ENCODE assay signal across 16 cellular contexts in genomic region chr22:46598737-46599424, GRCh38. TPM values are rescaled to one million over a fixed set of nuclear protein-coding genes. Genes with fewer than 3 reads are reported as not detected.
A peak's percentile ranks its signal among the peaks of the same experiment; 100 is the strongest.
DNase-seq lines count a peak whose midpoint lies in the region; ATAC-seq and TF ChIP-seq lines count a peak whose summit lies in the region.
"Had no signal": no experiment of that assay in that cellular context is flagged by ENCODE, and none has a peak within 500 bp of the region (broad histone marks: within the 10 kb centered on the region; RNA-seq: fewer than 3 reads in every experiment).

No MANE protein-coding gene starts in this region.

- H3K4me1 ChIP-seq in upper lobe of left lung = peaks cover 28 to 68% (median 39%) of the 10 kb centered on the region in 4 donors

- peak overlapping the region; percentile 20 to 40 for H3K27ac ChIP-seq in coronary artery
- peak overlapping the region; percentile 17 to 76 (median 68) for H3K27ac ChIP-seq in upper lobe of left lung
- H3K27ac ChIP-seq: KMS-11 had no signal

- H3K4me3 ChIP-seq in coronary artery (no peak overlapping the region), upper lobe of left lung (no peak overlapping the region)

- peaks cover 4% of the 10 kb centered on the region for H3K4me1 Mint-ChIP-seq in activated T-cell treated with anti-CD3 and anti-CD28 coated beads, Interleukin-2, amount 50 U/mL, for 24 hours (ENCODE audit: low read depth)
- peaks cover 4% of the 10 kb centered on the region for H3K4me1 Mint-ChIP-seq in activated T-cell treated with anti-CD3 and anti-CD28 coated beads, Interleukin-2, amount 50 U/mL, for 72 hours (ENCODE audit: low read depth)

- no peak for TF ChIP-seq CTCF in coronary artery (IDR thresholded peaks at IDR 0.05)
- no peak for TF ChIP-seq CTCF in upper lobe of left lung (IDR thresholded peaks at IDR 0.05)

- peak in 2 of 4 donors; percentile 40 to 50 for TF ChIP-seq EP300 in upper lobe of left lung (IDR thresholded peaks at IDR 0.05)

- no peak for TF ChIP-seq POLR2A in upper lobe of left lung (IDR thresholded peaks at IDR 0.05)

- no peak for DNase-seq in activated T-cell treated with anti-CD3 and anti-CD28 coated beads, Interleukin-2, amount 50 U/mL, for 24 hours
- no peak for DNase-seq in activated T-cell treated with anti-CD3 and anti-CD28 coated beads, Interleukin-2, amount 50 U/mL, for 72 hours
- DNase-seq in coronary artery (ENCODE audit: low spot score) (no peak), medulla oblongata (ENCODE audit: extremely low spot score) (peak; percentile 71), upper lobe of left lung (peak in 1 of 2 donors; percentile 83), NCI-H510A treated with DMSO at 0.1 percent for 48 hours (lab: John Stamatoyannopoulos, UW) (no peak)
- DNase-seq: activated CD8-positive, alpha-beta memory T cell treated with anti-CD3 and anti-CD28 coated beads, Interleukin-2, amount 50 U/mL, for 48 hours; activated naive CD8-positive, alpha-beta T cell treated with anti-CD3 and anti-CD28 coated beads, Interleukin-2, amount 50 U/mL, for 24 hours; dermis blood vessel endothelial cell; foreskin melanocyte; natural killer cell; NCI-H2029; small intestine had no signal

- WGBS in upper lobe of left lung, 2 donors = 61 to 71% methylated on average over 14 to 16 of the region's 18 CpGs

- ATAC-seq in activated T-cell treated with anti-CD3 and anti-CD28 coated beads, Interleukin-2, amount 50 U/mL, for 72 hours (replicated peaks in 1 of 2) = no peak
- ATAC-seq in upper lobe of left lung (ENCODE audit: low FRiP score in 2 of 2) (peak in 1 of 2 donors; percentile 60), HG03442 (IDR thresholded peaks at IDR 0.05; ENCODE audit: unreplicated experiment) (no peak), HG02571 (IDR thresholded peaks at IDR 0.05; ENCODE audit: unreplicated experiment) (no peak)
- ATAC-seq: activated naive CD8-positive, alpha-beta T cell treated with anti-CD3 and anti-CD28 coated beads, Interleukin-2, amount 50 U/mL, for 24 hours; natural killer cell had no signal

- peak overlapping the region; percentile 26 for H3K27ac Mint-ChIP-seq in activated T-cell treated with anti-CD3 and anti-CD28 coated beads, Interleukin-2, amount 50 U/mL, for 24 hours
- H3K27ac Mint-ChIP-seq in activated T-cell treated with anti-CD3 and anti-CD28 coated beads, Interleukin-2, amount 50 U/mL, for 72 hours = no peak overlapping the region
- H3K27ac Mint-ChIP-seq: natural killer cell had no signal

- H3K36me3 Mint-ChIP-seq in activated T-cell treated with anti-CD3 and anti-CD28 coated beads, Interleukin-2, amount 50 U/mL, for 24 hours (ENCODE audit: low read depth) = no peaks in the 10 kb centered on the region
- no peaks in the 10 kb centered on the region for H3K36me3 Mint-ChIP-seq in activated T-cell treated with anti-CD3 and anti-CD28 coated beads, Interleukin-2, amount 50 U/mL, for 72 hours (ENCODE audit: insufficient read depth in 2 of 2)
- H3K36me3 Mint-ChIP-seq: natural killer cell had no signal

- H3K9me3 Mint-ChIP-seq in activated T-cell treated with anti-CD3 and anti-CD28 coated beads, Interleukin-2, amount 50 U/mL, for 24 hours = no peaks in the 10 kb centered on the region
- no peaks in the 10 kb centered on the region for H3K9me3 Mint-ChIP-seq in activated T-cell treated with anti-CD3 and anti-CD28 coated beads, Interleukin-2, amount 50 U/mL, for 72 hours
- H3K9me3 Mint-ChIP-seq: activated naive CD8-positive, alpha-beta T cell treated with anti-CD3 and anti-CD28 coated beads, Interleukin-2, amount 50 U/mL, for 24 hours; natural killer cell had no signal

- H3K4me3 Mint-ChIP-seq in activated T-cell treated with anti-CD3 and anti-CD28 coated beads, Interleukin-2, amount 50 U/mL, for 24 hours = no peak overlapping the region
- H3K4me3 Mint-ChIP-seq in activated T-cell treated with anti-CD3 and anti-CD28 coated beads, Interleukin-2, amount 50 U/mL, for 72 hours = no peak overlapping the region
- H3K4me3 Mint-ChIP-seq: activated naive CD8-positive, alpha-beta T cell treated with anti-CD3 and anti-CD28 coated beads, Interleukin-2, amount 50 U/mL, for 24 hours; natural killer cell had no signal

- H3K27me3 Mint-ChIP-seq in activated T-cell treated with anti-CD3 and anti-CD28 coated beads, Interleukin-2, amount 50 U/mL, for 24 hours = no peaks in the 10 kb centered on the region
- no peaks in the 10 kb centered on the region for H3K27me3 Mint-ChIP-seq in activated T-cell treated with anti-CD3 and anti-CD28 coated beads, Interleukin-2, amount 50 U/mL, for 72 hours (ENCODE audit: low read depth)
- H3K27me3 Mint-ChIP-seq: activated naive CD8-positive, alpha-beta T cell treated with anti-CD3 and anti-CD28 coated beads, Interleukin-2, amount 50 U/mL, for 24 hours had no signal

- H3K36me3 ChIP-seq in upper lobe of left lung = no peaks in the 10 kb centered on the region

- no peaks in the 10 kb centered on the region for H3K27me3 ChIP-seq in upper lobe of left lung

- no peaks in the 10 kb centered on the region for H3K9me3 ChIP-seq in upper lobe of left lung

RNA-seq across cellular contexts. Expression of gene GRAMD4, which starts 21.3 kb away (rescaled TPM):
- 10 to 100 TPM; 42.8 to 53.5 TPM for total RNA-seq in activated T-cell treated with anti-CD3 and anti-CD28 coated beads, Interleukin-2, amount 50 U/mL, for 72 hours
- 100 to 1,000 TPM in 3 of 6 donors, 10 to 100 TPM in 3; 59.8 to 302 (median 104) TPM for total RNA-seq in upper lobe of left lung
